In genomic region chr2:37669500-37669899, GRCh38 we compare ENCODE assay signal across 8 cellular contexts. TPM values are rescaled to one million over a fixed set of nuclear protein-coding genes. Genes with fewer than 3 reads are reported as not detected.
A peak's percentile ranks its signal among the peaks of the same experiment; 100 is the strongest.
DNase-seq lines count a peak whose midpoint lies in the region; ATAC-seq and TF ChIP-seq lines count a peak whose summit lies in the region.

No MANE protein-coding gene starts in this region.

- H3K36me3 ChIP-seq in BJ (ENCODE audit: control insufficient read depth, insufficient read depth, low read length) = peaks cover 4% of the 10 kb centered on the region

- H3K4me1 Mint-ChIP-seq in chondrocyte (ENCODE audit: low read depth) = peaks cover 59% of the 10 kb centered on the region
- peaks cover 52 to 61% of the 10 kb centered on the region in 2 donors for H3K4me1 Mint-ChIP-seq in natural killer cell treated with Interleukin-12 subunit alpha and Interleukin-12 subunit beta and Interleukin-15 and Interleukin-18, amount 100 ng/mL, for 72 hours (ENCODE audit: low read depth in 2 of 2)

- intact Hi-C loops in sciatic nerve (cut with DNase I) = no loop called here

- no peaks in the 10 kb centered on the region for H3K9me3 Mint-ChIP-seq in chondrocyte (ENCODE audit: low read depth)
- H3K9me3 Mint-ChIP-seq in natural killer cell treated with Interleukin-12 subunit alpha and Interleukin-12 subunit beta and Interleukin-15 and Interleukin-18, amount 100 ng/mL, for 72 hours = no peaks in the 10 kb centered on the region

- peaks cover 3% of the 10 kb centered on the region for H3K36me3 Mint-ChIP-seq in chondrocyte (ENCODE audit: low read depth)
- peaks cover 6% of the 10 kb centered on the region for H3K36me3 Mint-ChIP-seq in natural killer cell treated with Interleukin-12 subunit alpha and Interleukin-12 subunit beta and Interleukin-15 and Interleukin-18, amount 100 ng/mL, for 72 hours

- ATAC-seq in natural killer cell treated with Interleukin-12 subunit alpha and Interleukin-12 subunit beta and Interleukin-15 and Interleukin-18, amount 100 ng/mL, for 72 hours = no peak
- no peak for ATAC-seq in GM19455 (IDR thresholded peaks at IDR 0.05; ENCODE audit: unreplicated experiment)
- ATAC-seq in sciatic nerve = no peak
- ATAC-seq in GM19035 (IDR thresholded peaks at IDR 0.05; ENCODE audit: unreplicated experiment) = no peak
- ATAC-seq in GM21723 (IDR thresholded peaks at IDR 0.05; ENCODE audit: unreplicated experiment) = no peak

- peak overlapping the region; percentile 93 for H3K27ac Mint-ChIP-seq in chondrocyte (ENCODE audit: unreplicated experiment)
- peak overlapping the region; percentile 83 to 99 for H3K27ac Mint-ChIP-seq in natural killer cell treated with Interleukin-12 subunit alpha and Interleukin-12 subunit beta and Interleukin-15 and Interleukin-18, amount 100 ng/mL, for 72 hours

- peak overlapping the region; percentile 91 for H3K4me3 ChIP-seq in BJ (ENCODE audit: low read depth, low read length)

- H3K27me3 ChIP-seq in BJ (ENCODE audit: control insufficient read depth, insufficient read depth, low read length) = no peaks in the 10 kb centered on the region

- CTCF ChIA-PET in BJ (lab: Yijun Ruan, JAX) = interaction anchor here (0.8 to 2.5 kb wide), 5 partner anchors 38 to 254 kb away, joined by 3 to 19 read pairs (median 4); no protein-coding TSS in a partner anchor

- POLR2A ChIA-PET in BJ (lab: Charles Lee) = interaction anchor here (0.6 kb wide), 2 partner anchors 252 to 301 kb away, joined by 3 to 4 read pairs; no protein-coding TSS in a partner anchor

- no peak for TF ChIP-seq CTCF in BJ (IDR thresholded peaks at IDR 0.05; ENCODE audit: insufficient read depth, low read depth, low read length)
- no peak for TF ChIP-seq CTCF in chondrocyte (IDR thresholded peaks at IDR 0.05)

- DNase-seq in BJ (ENCODE audit: low read depth) (no peak), LHCN-M2 (ENCODE audit: low read depth) (peak; percentile 34), chondrocyte (ENCODE audit: low spot score) (no peak), sciatic nerve (ENCODE audit: low spot score) (no peak)
- no peak for DNase-seq in natural killer cell treated with Interleukin-12 subunit alpha and Interleukin-12 subunit beta and Interleukin-15 and Interleukin-18, amount 100 ng/mL, for 72 hours (ENCODE audit: low spot score)

- H3K27me3 Mint-ChIP-seq in chondrocyte (ENCODE audit: low read depth) = no peaks in the 10 kb centered on the region
- no peaks in the 10 kb centered on the region for H3K27me3 Mint-ChIP-seq in natural killer cell treated with Interleukin-12 subunit alpha and Interleukin-12 subunit beta and Interleukin-15 and Interleukin-18, amount 100 ng/mL, for 72 hours

- H3K4me3 Mint-ChIP-seq in chondrocyte (ENCODE audit: unreplicated experiment) = peak overlapping the region; percentile 86
- H3K4me3 Mint-ChIP-seq in natural killer cell treated with Interleukin-12 subunit alpha and Interleukin-12 subunit beta and Interleukin-15 and Interleukin-18, amount 100 ng/mL, for 72 hours = peak overlapping the region; percentile 97

RNA-seq across cellular contexts. Expression of gene CDC42EP3, which starts 1.9 kb away (rescaled TPM):
- polyA plus RNA-seq in BJ (2011; rRNA removed) = 191 and 197 TPM in 2 replicates
- 125 and 201 TPM in 2 replicates for polyA minus RNA-seq in BJ (2011; rRNA and poly(A)+ RNA removed)
- total RNA-seq in LHCN-M2 (2014; rRNA removed) = 230 and 308 TPM in 2 replicates
- polyA plus RNA-seq in LHCN-M2 (2012) = 222 TPM
- 60.3 to 97.8 TPM (median 91.2 TPM) in 3 replicates for total RNA-seq in chondrocyte
- 10 to 100 TPM; 36.0 to 40.1 TPM for total RNA-seq in natural killer cell treated with Interleukin-12 subunit alpha and Interleukin-12 subunit beta and Interleukin-15 and Interleukin-18, amount 100 ng/mL, for 72 hours
- 53.1 TPM for total RNA-seq in sciatic nerve
